In genomic region chr9:96875460-96876142, GRCh38 we compare ENCODE assay signal across 9 cellular contexts. TPM values are rescaled to one million over a fixed set of nuclear protein-coding genes. Genes with fewer than 3 reads are reported as not detected.
A peak's percentile ranks its signal among the peaks of the same experiment; 100 is the strongest.
DNase-seq lines count a peak whose midpoint lies in the region; ATAC-seq and TF ChIP-seq lines count a peak whose summit lies in the region.
"Had no signal": no experiment of that assay in that cellular context is flagged by ENCODE, and none has a peak within 500 bp of the region (broad histone marks: within the 10 kb centered on the region; RNA-seq: fewer than 3 reads in every experiment).

No MANE protein-coding gene starts in this region.

- peaks cover 0 to 4% of the 10 kb centered on the region in 2 donors for H3K4me1 ChIP-seq in esophagus (ENCODE audit: control insufficient read depth in 2 of 2, insufficient read depth in 2 of 2, low read length in 1 of 2)
- H3K4me1 ChIP-seq in stomach: peaks cover 6 to 26% (median 18%) of the 10 kb centered on the region in 4 donors

- peak; percentile 22; the same call in 1 of the 2 replicates for TF ChIP-seq CTCF in BJ (IDR thresholded peaks at IDR 0.05; ENCODE audit: insufficient read depth, low read depth, low read length)
- no peak for TF ChIP-seq CTCF in stomach (IDR thresholded peaks at IDR 0.05)

- H3K36me3 ChIP-seq in BJ (ENCODE audit: control insufficient read depth, insufficient read depth, low read length) (no peaks in the 10 kb centered on the region), esophagus (ENCODE audit: control insufficient read depth in 2 of 2, insufficient read depth in 2 of 2, low read length in 1 of 2) (no peaks in the 10 kb centered on the region), stomach (no peaks in the 10 kb centered on the region)

- H3K4me3 ChIP-seq in BJ (ENCODE audit: low read depth, low read length) (peak overlapping the region; percentile 50), esophagus (ENCODE audit: low read depth in 1 of 2, low read length in 2 of 2) (peak overlapping the region; percentile 49 to 67), stomach (peak overlapping the region; percentile 47 to 55 (median 48))

- POLR2A ChIA-PET in BJ (lab: Charles Lee): no interaction called here

- WGBS in esophagus, 2 donors: 1% methylated on average over 43 of the region's 43 CpGs
- 0 to 2% (median 1%) methylated on average over 25 to 43 of the region's 43 CpGs for WGBS in stomach, 5 donors

- ATAC-seq in GM19035 (IDR thresholded peaks at IDR 0.05; ENCODE audit: unreplicated experiment) (peak; percentile 42), HG03196 (IDR thresholded peaks at IDR 0.05; ENCODE audit: unreplicated experiment) (peak; percentile 63)

- CTCF ChIA-PET in BJ (lab: Yijun Ruan, JAX): interaction anchor here (1.3 to 5.3 kb wide), 2 partner anchors 18 to 592 kb away, joined by 3 to 35 read pairs; no protein-coding TSS in a partner anchor

- no peak for TF ChIP-seq EP300 in stomach (IDR thresholded peaks at IDR 0.05)

- H3K27me3 ChIP-seq in BJ (ENCODE audit: control insufficient read depth, insufficient read depth, low read length): peaks cover 25% of the 10 kb centered on the region
- H3K27me3 ChIP-seq in esophagus (ENCODE audit: control insufficient read depth in 1 of 2, insufficient read depth in 2 of 2, low read length in 2 of 2): peaks cover 0 to 8% of the 10 kb centered on the region in 2 donors
- peaks cover 5 to 45% (median 16%) of the 10 kb centered on the region in 3 donors for H3K27me3 ChIP-seq in stomach

- no peak for TF ChIP-seq POLR2A in stomach (IDR thresholded peaks at IDR 0.05)

- H3K9me3 ChIP-seq in esophagus (ENCODE audit: control insufficient read depth in 2 of 2, insufficient read depth in 1 of 2, low read depth in 1 of 2, low read length in 1 of 2) (peaks cover 0 to 4% of the 10 kb centered on the region in 2 donors), stomach (peaks cover 0 to 6% (median 2%) of the 10 kb centered on the region in 4 donors)

- intact Hi-C loops in stomach (cut with DNase I; ENCODE audit: low total_unique reads): no loop called here

- H3K27ac ChIP-seq in esophagus (ENCODE audit: low read depth in 2 of 2, low read length in 1 of 2) (peak overlapping the region; percentile 86 to 94), stomach (peak overlapping the region; percentile 67 to 90 (median 80))

- DNase-seq in BJ (ENCODE audit: low read depth) (no peak), NCI-H446 treated with DMSO at 0.1 percent for 48 hours (lab: John Stamatoyannopoulos, UW) (peak; percentile 3), middle frontal gyrus (ENCODE audit: extremely low spot score, low spot score) (peak; percentile 69), stomach (peak; percentile 70)
- DNase-seq in activated CD4-positive, alpha-beta T cell treated with anti-CD3 and anti-CD28 coated beads, Interleukin-2, amount 50 U/mL, for 4 hours: peak; percentile 8 to 12

RNA-seq across cellular contexts. Expression of gene ZNF782, which starts 21.3 kb away (rescaled TPM):
- polyA plus RNA-seq in BJ (2011; rRNA removed): 0.96 and 1.3 TPM in 2 replicates
- polyA minus RNA-seq in BJ (2011; rRNA and poly(A)+ RNA removed): 1.5 and 2.7 TPM in 2 replicates
- polyA plus RNA-seq in esophagus: 1 to 10 TPM in 1 of 2 donors, under 1 TPM in 1; 0.92 to 1.1 TPM
- 10 to 100 TPM; 10.7 to 32.7 (median 18.0) TPM for total RNA-seq in stomach
- polyA plus RNA-seq in stomach: 10 to 100 TPM in 1 of 3 donors, 1 to 10 TPM in 2; 1.2 to 25.8 (median 1.9) TPM

RNA-seq across cellular contexts. Expression of gene NUTM2G, which starts 53.0 kb away (rescaled TPM):
- not detected in 2 replicates for polyA plus RNA-seq in BJ (2011; rRNA removed)
- polyA minus RNA-seq in BJ (2011; rRNA and poly(A)+ RNA removed): not detected in 2 replicates
- polyA plus RNA-seq in esophagus: under 1 TPM in 1 of 2 donors, not detected in 1; 0.06 TPM
- total RNA-seq in stomach: not detected
- not detected for polyA plus RNA-seq in stomach
- total RNA-seq: T-helper 1 cell treated with Interleukin-12 subunit alpha and Interleukin-12 subunit beta and Interleukin-4 antibody, amounts not matched to agents 30 ng/mL and 1 ng/mL, for 36 hours had no signal
